In genomic region chr1:21841852-21842466, GRCh38 we compare ENCODE assay signal across 36 cellular contexts. TPM values are rescaled to one million over a fixed set of nuclear protein-coding genes. Genes with fewer than 3 reads are reported as not detected.
"Had no signal": no experiment of that assay in that cellular context is flagged by ENCODE, and none has a peak within 500 bp of the region (broad histone marks: within the 10 kb centered on the region; RNA-seq: fewer than 3 reads in every experiment).

No MANE protein-coding gene starts in this region.

- H3K9me3 ChIP-seq: adrenal gland, body of pancreas, esophagus muscularis mucosa, gastrocnemius medialis, heart left ventricle had no signal

- ATAC-seq: activated CD4-positive, alpha-beta T cell treated with anti-CD3 and anti-CD28 coated beads for 36 hours; activated CD8-positive, alpha-beta memory T cell treated with anti-CD3 and anti-CD28 coated beads, Interleukin-2, amount 10 ng/mL, durations not matched to agents 7 days and 5 days; activated CD8-positive, alpha-beta T cell treated with anti-CD3 and anti-CD28 coated beads, Interleukin-2, amount 10 ng/mL, durations not matched to agents 7 days and 5 days; activated naive CD8-positive, alpha-beta T cell treated with anti-CD3 and anti-CD28 coated beads, Interleukin-2, amount 50 U/mL, for 24 hours; body of pancreas; foreskin keratinocyte; gastrocnemius medialis; T-helper 17 cell had no signal

- H3K27me3 ChIP-seq: adrenal gland, body of pancreas, cardiac muscle cell, dorsolateral prefrontal cortex, esophagus muscularis mucosa, foreskin keratinocyte, gastrocnemius medialis, heart left ventricle had no signal

- H3K4me1 ChIP-seq: adrenal gland, body of pancreas, esophagus muscularis mucosa, foreskin keratinocyte, heart left ventricle had no signal

- H3K27ac ChIP-seq: adrenal gland, body of pancreas, cardiac muscle cell, coronary artery, dorsolateral prefrontal cortex, foreskin keratinocyte, gastrocnemius medialis, heart left ventricle had no signal

- DNase-seq: activated CD4-positive, alpha-beta memory T cell treated with anti-CD3 and anti-CD28 coated beads for 36 hours; activated CD4-positive, alpha-beta T cell treated with anti-CD3 and anti-CD28 coated beads for 36 hours; activated CD4-positive, alpha-beta T cell treated with anti-CD3 and anti-CD28 coated beads, Interleukin-2, amount 10 ng/mL, durations not matched to agents 24 days and 14 days; activated CD4-positive, CD25-positive, alpha-beta regulatory T cell; activated CD4-positive, CD25-positive, alpha-beta regulatory T cell treated with anti-CD3 and anti-CD28 coated beads, Interleukin-2, amount 50 U/mL, for 72 hours; activated CD8-positive, alpha-beta memory T cell treated with anti-CD3 and anti-CD28 coated beads, Interleukin-2, amount 10 ng/mL, durations not matched to agents 7 days and 5 days; activated CD8-positive, alpha-beta memory T cell treated with anti-CD3 and anti-CD28 coated beads, Interleukin-2, amount 50 U/mL, for 4 hours; activated CD8-positive, alpha-beta T cell treated with anti-CD3 and anti-CD28 coated beads, Interleukin-2, amount 10 ng/mL, durations not matched to agents 7 days and 5 days; activated effector memory CD4-positive, alpha-beta T cell treated with anti-CD3 and anti-CD28 coated beads, Interleukin-2, amount 50 U/mL, for 16 hours; activated naive CD4-positive, alpha-beta T cell treated with anti-CD3 and anti-CD28 coated beads for 36 hours; activated naive CD8-positive, alpha-beta T cell treated with anti-CD3 and anti-CD28 coated beads for 36 hours; activated naive CD8-positive, alpha-beta T cell treated with anti-CD3 and anti-CD28 coated beads, Interleukin-2, amount 50 U/mL, for 24 hours; activated T-cell treated with anti-CD3 and anti-CD28 coated beads, Interleukin-2, amount 50 U/mL, for 1 hour; activated T-cell treated with anti-CD3 and anti-CD28 coated beads, Interleukin-2, amount 50 U/mL, for 48 hours; amygdala; body of pancreas; central memory CD4-positive, alpha-beta T cell; dorsolateral prefrontal cortex; effector memory CD4-positive, alpha-beta T cell; endodermal cell; erythroblast; foreskin keratinocyte; gastrocnemius medialis; glutamatergic neuron; T-helper 1 cell; T-helper 17 cell; T1000 had no signal

- H3K4me3 ChIP-seq: adrenal gland, body of pancreas, cardiac muscle cell, coronary artery, dorsolateral prefrontal cortex, esophagus muscularis mucosa, gastrocnemius medialis, heart left ventricle had no signal

RNA-seq across cellular contexts. Expression of gene LDLRAD2, which starts 29.9 kb away (rescaled TPM):
- total RNA-seq: activated CD4-positive, alpha-beta memory T cell treated with anti-CD3 and anti-CD28 coated beads for 36 hours; activated CD8-positive, alpha-beta memory T cell treated with anti-CD3 and anti-CD28 coated beads for 36 hours; activated CD8-positive, alpha-beta memory T cell treated with anti-CD3 and anti-CD28 coated beads, Interleukin-2, amount 10 ng/mL, durations not matched to agents 7 days and 5 days; activated CD8-positive, alpha-beta T cell treated with anti-CD3 and anti-CD28 coated beads, Interleukin-2, amount 10 ng/mL, durations not matched to agents 7 days and 5 days; activated naive CD4-positive, alpha-beta T cell treated with anti-CD3 and anti-CD28 coated beads for 36 hours; activated T-helper 1 cell treated with anti-CD3 and anti-CD28 coated beads, Interleukin-12 subunit alpha, Interleukin-12 subunit beta, Interleukin-2, Interleukin-4 antibody, amounts not matched to agents 30 ng/mL and 10 ng/mL and 1 ng/mL, durations not matched to agents 14 hours and 24 hours and 36 hours; activated T-helper 2 cell treated with anti-CD3 and anti-CD28 coated beads, Interferon-gamma antibody, Interleukin-2, Interleukin-4, amounts not matched to agents 10 μg/mL and 5 μg/mL and 100 μg/mL, durations not matched to agents 14 hours and 24 hours and 36 hours; cerebellum; esophagus muscularis mucosa; foreskin keratinocyte; gastrocnemius medialis; T-helper 17 cell had no signal
